ENCODE assay signal across 26 cellular contexts in genomic region chr2:43355399-43355798, GRCh38.
"Had no signal": no experiment of that assay in that cellular context is flagged by ENCODE, and none has a peak within 500 bp of the region (broad histone marks: within the 10 kb centered on the region; RNA-seq: fewer than 3 reads in every experiment).

No MANE protein-coding gene starts in this region.

- H3K27me3 Mint-ChIP-seq: dendritic cell treated with granulocyte-macrophage colony-stimulating factor and Interleukin-4, amounts not matched to agents 40 ng/mL and 50 ng/mL, for 4 days; effector memory CD8-positive, alpha-beta T cell; naive thymus-derived CD4-positive, alpha-beta T cell had no signal

- H3K36me3 ChIP-seq: colonic mucosa, esophagus muscularis mucosa, gastroesophageal sphincter, heart left ventricle, lower lobe of right lung had no signal

- H3K27ac ChIP-seq: colonic mucosa, foreskin keratinocyte, heart left ventricle, hepatocyte, lower lobe of right lung had no signal

- H3K27me3 ChIP-seq: colonic mucosa, esophagus muscularis mucosa, foreskin keratinocyte, gastroesophageal sphincter, heart left ventricle, hepatocyte had no signal

- H3K4me1 ChIP-seq: lower lobe of right lung had no signal

- ATAC-seq: effector memory CD8-positive, alpha-beta T cell; foreskin keratinocyte; gastroesophageal sphincter; heart left ventricle; left colon; left lobe of liver; left ventricle myocardium superior; lower lobe of right lung; naive thymus-derived CD4-positive, alpha-beta T cell had no signal

- H3K4me3 ChIP-seq: colonic mucosa, esophagus muscularis mucosa, gastroesophageal sphincter, heart left ventricle, hepatocyte, lower lobe of right lung had no signal

- H3K4me1 Mint-ChIP-seq: immature natural killer cell had no signal

- H3K4me2 ChIP-seq: hepatocyte had no signal

- H2AFZ ChIP-seq: hepatocyte had no signal

- H3K4me3 Mint-ChIP-seq: dendritic cell treated with granulocyte-macrophage colony-stimulating factor and Interleukin-4, amounts not matched to agents 40 ng/mL and 50 ng/mL, for 4 days; effector memory CD8-positive, alpha-beta T cell; endodermal cell; immature natural killer cell; naive thymus-derived CD4-positive, alpha-beta T cell had no signal

- H3K9me3 Mint-ChIP-seq: effector memory CD8-positive, alpha-beta T cell; endodermal cell; immature natural killer cell had no signal

- FAIRE-seq: endometrium, endothelial cell of umbilical vein, frontal cortex, kidney had no signal

- H3K79me2 ChIP-seq: hepatocyte had no signal

- H3K9me3 ChIP-seq: colonic mucosa, esophagus muscularis mucosa, gastroesophageal sphincter, heart left ventricle, lower lobe of right lung had no signal

- H3K27ac Mint-ChIP-seq: dendritic cell treated with granulocyte-macrophage colony-stimulating factor and Interleukin-4, amounts not matched to agents 40 ng/mL and 50 ng/mL, for 4 days; effector memory CD8-positive, alpha-beta T cell; endodermal cell; naive thymus-derived CD4-positive, alpha-beta T cell had no signal

- DNase-seq: colonic mucosa; cortex of kidney; effector CD8-positive, alpha-beta T cell; effector memory CD8-positive, alpha-beta T cell; endodermal cell; foreskin keratinocyte; heart left ventricle; hypothalamus; immature natural killer cell; islet precursor cell; kidney; kidney glomerular epithelial cell; left colon; left ventricle myocardium superior; lower lobe of right lung; mesenchymal stem cell; midbrain; naive thymus-derived CD4-positive, alpha-beta T cell had no signal
